Comparison of ENCODE assay signal across 29 cellular contexts in genomic region chr16:69376393-69377059, GRCh38. TPM values are rescaled to one million over a fixed set of nuclear protein-coding genes. Genes with fewer than 3 reads are reported as not detected.
"Had no signal": no experiment of that assay in that cellular context is flagged by ENCODE, and none has a peak within 500 bp of the region (broad histone marks: within the 10 kb centered on the region; RNA-seq: fewer than 3 reads in every experiment).

No MANE protein-coding gene starts in this region.

- H3K27me3 Mint-ChIP-seq: naive thymus-derived CD4-positive, alpha-beta T cell; stimulated activated naive B cell treated with anti-CD40 and anti-IgM and Interleukin-4, amounts not matched to agents 10 μg/mL and 1 μg/mL and 100 μg/mL, for 72 hours; stimulated activated naive CD8-positive, alpha-beta T cell treated with anti-CD3 and anti-CD28 coated beads, Interleukin-15, amount 100 ng/mL, for 72 hours had no signal

- ATAC-seq: esophagus mucosa; heart left ventricle; left colon; left ventricle myocardium superior; naive thymus-derived CD4-positive, alpha-beta T cell; psoas muscle; sciatic nerve; stimulated activated naive B cell treated with anti-CD40 and anti-IgM and Interleukin-4, amounts not matched to agents 10 μg/mL and 1 μg/mL and 100 μg/mL, for 72 hours; stimulated activated naive CD8-positive, alpha-beta T cell treated with anti-CD3 and anti-CD28 coated beads, Interleukin-15, amount 100 ng/mL, for 72 hours; upper lobe of right lung had no signal

- H3K27ac Mint-ChIP-seq: nephron progenitor cell; stimulated activated naive CD8-positive, alpha-beta T cell treated with anti-CD3 and anti-CD28 coated beads, Interleukin-15, amount 100 ng/mL, for 72 hours had no signal

- H3K4me3 ChIP-seq: coronary artery, heart left ventricle, psoas muscle, spleen, testis, tibial nerve, upper lobe of right lung, vagina had no signal

- H3K27me3 ChIP-seq: heart left ventricle, neutrophil, spleen, testis, tibial nerve, upper lobe of right lung, vagina had no signal

- H3K4me3 Mint-ChIP-seq: naive thymus-derived CD4-positive, alpha-beta T cell; nephron progenitor cell; stimulated activated naive B cell treated with anti-CD40 and anti-IgM and Interleukin-4, amounts not matched to agents 10 μg/mL and 1 μg/mL and 100 μg/mL, for 72 hours; stimulated activated naive CD8-positive, alpha-beta T cell treated with anti-CD3 and anti-CD28 coated beads, Interleukin-15, amount 100 ng/mL, for 72 hours had no signal

- FAIRE-seq: frontal cortex had no signal

- H3K9me3 ChIP-seq: heart left ventricle, neutrophil, psoas muscle, spleen, testis, tibial nerve, upper lobe of right lung, vagina had no signal

- H3K4me1 ChIP-seq: psoas muscle, testis, upper lobe of right lung, vagina had no signal

- H3K9me3 Mint-ChIP-seq: naive thymus-derived CD4-positive, alpha-beta T cell; nephron progenitor cell; stimulated activated naive B cell treated with anti-CD40 and anti-IgM and Interleukin-4, amounts not matched to agents 10 μg/mL and 1 μg/mL and 100 μg/mL, for 72 hours; stimulated activated naive CD8-positive, alpha-beta T cell treated with anti-CD3 and anti-CD28 coated beads, Interleukin-15, amount 100 ng/mL, for 72 hours had no signal

- DNase-seq: effector CD4-positive, alpha-beta T cell; heart left ventricle; hippocampal formation; left colon; left ventricle myocardium superior; naive thymus-derived CD4-positive, alpha-beta T cell; nephron progenitor cell; psoas muscle; retina; spleen; stimulated activated CD4-positive, alpha-beta T cell treated with anti-CD3 and anti-CD28 coated beads, Interleukin-15, amount 100 ng/mL, for 24 hours; stimulated activated CD4-positive, alpha-beta T cell treated with anti-CD3 and anti-CD28 coated beads, Interleukin-1b, Interleukin-23, amount 100 ng/mL, for 48 hours; stimulated activated CD4-positive, alpha-beta T cell treated with anti-CD3 and anti-CD28 coated beads, Interleukin-4, amount 100 ng/mL, for 24 hours; stimulated activated naive B cell treated with anti-CD40 and anti-IgM and Interleukin-4, amounts not matched to agents 10 μg/mL and 1 μg/mL and 100 μg/mL, for 72 hours; stimulated activated naive CD8-positive, alpha-beta T cell treated with anti-CD3 and anti-CD28 coated beads, Interleukin-15, amount 100 ng/mL, for 72 hours; testis; upper lobe of right lung had no signal

- H3K27ac ChIP-seq: coronary artery, heart left ventricle, neutrophil, psoas muscle, spleen, testis, tibial nerve, upper lobe of right lung, vagina had no signal

RNA-seq across cellular contexts. Expression of gene TMED6, which starts 24.9 kb away (rescaled TPM):
- total RNA-seq: dermis microvascular lymphatic vessel endothelial cell, fibroblast of lung, frontal cortex, glomerular endothelial cell, kidney epithelial cell, left ventricle myocardium superior, sciatic nerve, skeletal muscle tissue, tibial nerve, vagina had no signal
